In the genomic region with DNA sequence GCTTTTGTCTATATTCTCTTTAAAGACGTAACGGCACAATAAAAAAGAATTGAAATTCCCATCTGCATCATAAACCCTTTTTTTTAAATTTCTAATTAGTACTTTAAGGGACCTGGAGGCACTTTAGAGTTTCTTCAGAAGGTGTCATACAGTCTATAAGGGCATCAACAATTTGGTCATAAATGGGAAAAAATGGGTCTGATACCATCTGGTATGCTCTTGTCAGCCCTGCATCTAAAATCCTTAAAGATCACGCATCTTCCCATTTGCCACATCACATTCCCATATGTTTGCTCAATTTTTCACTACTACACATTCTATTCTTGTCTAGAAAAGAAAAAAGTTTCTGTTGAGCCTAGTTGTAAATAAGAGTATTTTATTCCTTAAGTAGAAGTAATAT, we compare ENCODE assay signal across 1 cellular context.
TF ChIP-seq lines count a peak whose summit lies in the region.

No MANE protein-coding gene starts in this region.

TF ChIP-seq in K562, 482 proteins besides CTCF, POLR2A, EP300 and RAD21:
- no peak for TF ChIP-seq DNMT1 (IDR thresholded peaks at IDR 0.05)
- TF ChIP-seq ZNF239 (CRISPR knock-in tag; IDR thresholded peaks at IDR 0.05): no peak
- no peak for TF ChIP-seq ZKSCAN1 (IDR thresholded peaks at IDR 0.05; ENCODE audit: low read depth, low read length)
- TF ChIP-seq RHOXF2B (CRISPR knock-in tag; conservative IDR thresholded peaks at IDR 0.05): no peak
- no peak for TF ChIP-seq ZNF444 (CRISPR knock-in tag; IDR thresholded peaks at IDR 0.05)
- TF ChIP-seq KLF6 (CRISPR knock-in tag; IDR thresholded peaks at IDR 0.05; ENCODE audit: borderline replicate concordance): no peak
- TF ChIP-seq, protein P1, sequence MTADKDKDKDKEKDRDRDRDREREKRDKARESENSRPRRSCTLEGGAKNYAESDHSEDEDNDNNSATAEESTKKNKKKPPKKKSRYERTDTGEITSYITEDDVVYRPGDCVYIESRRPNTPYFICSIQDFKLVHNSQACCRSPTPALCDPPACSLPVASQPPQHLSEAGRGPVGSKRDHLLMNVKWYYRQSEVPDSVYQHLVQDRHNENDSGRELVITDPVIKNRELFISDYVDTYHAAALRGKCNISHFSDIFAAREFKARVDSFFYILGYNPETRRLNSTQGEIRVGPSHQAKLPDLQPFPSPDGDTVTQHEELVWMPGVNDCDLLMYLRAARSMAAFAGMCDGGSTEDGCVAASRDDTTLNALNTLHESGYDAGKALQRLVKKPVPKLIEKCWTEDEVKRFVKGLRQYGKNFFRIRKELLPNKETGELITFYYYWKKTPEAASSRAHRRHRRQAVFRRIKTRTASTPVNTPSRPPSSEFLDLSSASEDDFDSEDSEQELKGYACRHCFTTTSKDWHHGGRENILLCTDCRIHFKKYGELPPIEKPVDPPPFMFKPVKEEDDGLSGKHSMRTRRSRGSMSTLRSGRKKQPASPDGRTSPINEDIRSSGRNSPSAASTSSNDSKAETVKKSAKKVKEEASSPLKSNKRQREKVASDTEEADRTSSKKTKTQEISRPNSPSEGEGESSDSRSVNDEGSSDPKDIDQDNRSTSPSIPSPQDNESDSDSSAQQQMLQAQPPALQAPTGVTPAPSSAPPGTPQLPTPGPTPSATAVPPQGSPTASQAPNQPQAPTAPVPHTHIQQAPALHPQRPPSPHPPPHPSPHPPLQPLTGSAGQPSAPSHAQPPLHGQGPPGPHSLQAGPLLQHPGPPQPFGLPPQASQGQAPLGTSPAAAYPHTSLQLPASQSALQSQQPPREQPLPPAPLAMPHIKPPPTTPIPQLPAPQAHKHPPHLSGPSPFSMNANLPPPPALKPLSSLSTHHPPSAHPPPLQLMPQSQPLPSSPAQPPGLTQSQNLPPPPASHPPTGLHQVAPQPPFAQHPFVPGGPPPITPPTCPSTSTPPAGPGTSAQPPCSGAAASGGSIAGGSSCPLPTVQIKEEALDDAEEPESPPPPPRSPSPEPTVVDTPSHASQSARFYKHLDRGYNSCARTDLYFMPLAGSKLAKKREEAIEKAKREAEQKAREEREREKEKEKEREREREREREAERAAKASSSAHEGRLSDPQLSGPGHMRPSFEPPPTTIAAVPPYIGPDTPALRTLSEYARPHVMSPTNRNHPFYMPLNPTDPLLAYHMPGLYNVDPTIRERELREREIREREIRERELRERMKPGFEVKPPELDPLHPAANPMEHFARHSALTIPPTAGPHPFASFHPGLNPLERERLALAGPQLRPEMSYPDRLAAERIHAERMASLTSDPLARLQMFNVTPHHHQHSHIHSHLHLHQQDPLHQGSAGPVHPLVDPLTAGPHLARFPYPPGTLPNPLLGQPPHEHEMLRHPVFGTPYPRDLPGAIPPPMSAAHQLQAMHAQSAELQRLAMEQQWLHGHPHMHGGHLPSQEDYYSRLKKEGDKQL (CRISPR knock-in tag; IDR thresholded peaks at IDR 0.05; ENCODE audit: borderline replicate concordance): no peak
- TF ChIP-seq ZNF253 (CRISPR knock-in tag; conservative IDR thresholded peaks at IDR 0.05): no peak
- no peak for TF ChIP-seq SP1 (CRISPR knock-in tag; IDR thresholded peaks at IDR 0.05)
- TF ChIP-seq HMBOX1 (IDR thresholded peaks at IDR 0.05): no peak
- no peak for TF ChIP-seq FOXA3 (CRISPR knock-in tag; conservative IDR thresholded peaks at IDR 0.05 in 1 of 2, IDR thresholded peaks at IDR 0.05 in 1 of 2)
- TF ChIP-seq ERF (CRISPR knock-in tag; IDR thresholded peaks at IDR 0.05): no peak
- no peak for TF ChIP-seq BRD9 (IDR thresholded peaks at IDR 0.05; ENCODE audit: low read depth, partially characterized antibody)
- TF ChIP-seq NELFE (IDR thresholded peaks at IDR 0.05; ENCODE audit: insufficient read depth, insufficient read length): no peak
- no peak for TF ChIP-seq HEY1 (CRISPR knock-in tag; IDR thresholded peaks at IDR 0.05; ENCODE audit: borderline replicate concordance)
- TF ChIP-seq KLF1 (tag; IDR thresholded peaks at IDR 0.05): no peak
- no peak for TF ChIP-seq CGGBP1 (CRISPR knock-in tag; IDR thresholded peaks at IDR 0.05)
